In the genomic region with DNA sequence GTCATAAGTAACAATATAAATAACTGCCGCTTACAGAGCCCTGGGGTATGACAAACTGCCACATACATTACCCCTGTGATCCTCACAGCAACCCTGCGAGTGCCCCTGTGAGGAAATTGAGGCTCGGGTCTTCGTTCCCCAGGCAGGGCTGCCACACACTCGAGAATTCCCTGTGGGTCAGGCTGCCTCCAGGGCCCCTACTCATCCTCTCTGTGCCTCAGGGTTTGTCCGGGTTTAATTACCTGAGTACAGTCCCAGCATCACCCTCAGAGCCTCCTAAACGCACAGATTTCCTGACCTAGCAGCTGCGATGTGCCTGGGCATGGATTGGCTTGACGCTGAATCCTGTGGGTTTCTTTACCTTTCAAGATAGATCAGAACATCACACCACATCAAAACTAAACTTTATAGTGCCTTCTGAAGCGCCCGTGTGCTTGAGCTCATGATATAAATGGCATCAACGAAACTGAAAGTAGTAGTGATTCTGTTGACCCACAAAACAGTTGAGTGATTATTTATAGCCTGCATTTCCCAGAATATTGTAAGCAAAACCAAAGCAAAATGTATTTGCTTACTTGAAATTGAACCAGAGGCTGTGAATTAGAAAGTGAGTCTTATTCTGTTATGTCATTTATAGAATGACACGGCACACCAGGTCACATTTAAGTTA, we compare ENCODE assay signal across 8 cellular contexts.
DNase-seq lines count a peak whose midpoint lies in the region; ATAC-seq and TF ChIP-seq lines count a peak whose summit lies in the region.

No MANE protein-coding gene starts in this region.

- H3K79me2 ChIP-seq in parathyroid adenoma: no peaks in the 10 kb centered on the region

- peak; percentile 44 for ATAC-seq in GM18907 (IDR thresholded peaks at IDR 0.05; ENCODE audit: unreplicated experiment)
- no peak for ATAC-seq in HG02623 (IDR thresholded peaks at IDR 0.05; ENCODE audit: unreplicated experiment)
- ATAC-seq in HG03095 (IDR thresholded peaks at IDR 0.05; ENCODE audit: unreplicated experiment): no peak

- H3K4me1 ChIP-seq in parathyroid adenoma: no peaks in the 10 kb centered on the region

- H3K4me1 Mint-ChIP-seq in activated naive CD4-positive, alpha-beta T cell treated with anti-CD3 and anti-CD28 coated beads, Interleukin-2, amount 50 U/mL, for 24 hours: peaks cover 47% of the 10 kb centered on the region

- peaks cover 9% of the 10 kb centered on the region for H3K36me3 Mint-ChIP-seq in activated naive CD4-positive, alpha-beta T cell treated with anti-CD3 and anti-CD28 coated beads, Interleukin-2, amount 50 U/mL, for 24 hours

- no peak for TF ChIP-seq CTCF in parathyroid adenoma (IDR thresholded peaks at IDR 0.05)

- DNase-seq in MV-4-11 (lab: John Stamatoyannopoulos, UW) (peak; percentile 75), SKM-1 treated with dmso at 0.1 percent for 144 hours (lab: John Stamatoyannopoulos, UW; ENCODE audit: unreplicated experiment) (no peak), NCI-H774 (lab: John Stamatoyannopoulos, UW) (no peak)

- peak overlapping the region; percentile 85 for H3K4me3 Mint-ChIP-seq in activated naive CD4-positive, alpha-beta T cell treated with anti-CD3 and anti-CD28 coated beads, Interleukin-2, amount 50 U/mL, for 24 hours

- no peaks in the 10 kb centered on the region for H3K9me3 Mint-ChIP-seq in activated naive CD4-positive, alpha-beta T cell treated with anti-CD3 and anti-CD28 coated beads, Interleukin-2, amount 50 U/mL, for 24 hours

- H3K27ac ChIP-seq in parathyroid adenoma: peak overlapping the region; percentile 54

- no peaks in the 10 kb centered on the region for H3K27me3 ChIP-seq in parathyroid adenoma (ENCODE audit: control insufficient read depth, insufficient read depth, low read length)

- no peak overlapping the region for H3K4me2 ChIP-seq in parathyroid adenoma (ENCODE audit: low read length)

- no peak overlapping the region for H3K9ac ChIP-seq in parathyroid adenoma

- H2AFZ ChIP-seq in parathyroid adenoma: no peak overlapping the region

- no peaks in the 10 kb centered on the region for H3K36me3 ChIP-seq in parathyroid adenoma (ENCODE audit: control insufficient read depth, insufficient read depth, low read length)

- H3K27ac Mint-ChIP-seq in activated naive CD4-positive, alpha-beta T cell treated with anti-CD3 and anti-CD28 coated beads, Interleukin-2, amount 50 U/mL, for 24 hours: peak overlapping the region; percentile 95

- H3K27me3 Mint-ChIP-seq in activated naive CD4-positive, alpha-beta T cell treated with anti-CD3 and anti-CD28 coated beads, Interleukin-2, amount 50 U/mL, for 24 hours: no peaks in the 10 kb centered on the region

- H3K9me3 ChIP-seq in parathyroid adenoma (ENCODE audit: control insufficient read depth, low read length): no peaks in the 10 kb centered on the region

- H3K4me3 ChIP-seq in parathyroid adenoma (ENCODE audit: low read depth, low read length): no peak overlapping the region
